In the genomic region with DNA sequence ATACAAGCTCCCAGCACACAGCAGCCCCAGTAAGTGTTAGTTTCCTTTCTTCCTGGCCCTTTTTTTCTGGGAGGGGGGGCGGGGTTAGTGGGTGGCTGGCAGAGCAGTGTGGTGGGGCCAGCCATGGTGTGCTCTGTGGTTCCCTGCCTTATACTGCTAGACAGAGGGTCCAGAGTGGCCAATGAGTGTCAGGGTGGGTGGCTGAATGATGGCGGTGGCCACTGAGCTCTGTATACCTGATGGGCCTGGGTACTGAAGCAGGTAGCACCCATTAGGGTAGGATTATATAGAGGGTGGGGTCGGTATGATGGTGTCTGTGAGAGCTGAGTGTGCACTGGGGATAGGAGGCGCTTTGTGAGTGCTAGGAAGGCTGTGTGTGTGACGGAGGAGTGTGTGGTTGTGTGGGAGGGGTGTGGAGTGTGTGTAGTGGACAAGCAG, we compare ENCODE assay signal across 8 cellular contexts.
DNase-seq lines count a peak whose midpoint lies in the region; ATAC-seq and TF ChIP-seq lines count a peak whose summit lies in the region.

No MANE protein-coding gene starts in this region.

- peak overlapping the region; percentile 51 to 83 for H3K9ac ChIP-seq in duodenal mucosa (ENCODE audit: low read depth in 1 of 2, low read length in 2 of 2)

- DNase-seq in AG10803 (ENCODE audit: low read depth) (no peak), germinal center (ENCODE audit: low spot score) (no peak), NCI-H2196 treated with DMSO at 0.1 percent for 48 hours (lab: John Stamatoyannopoulos, UW; ENCODE audit: unreplicated experiment) (no peak)

- no peak overlapping the region for H2AFZ ChIP-seq in neuron (ENCODE audit: low read depth, low read length)

- no peaks in the 10 kb centered on the region for H3K27me3 ChIP-seq in duodenal mucosa (ENCODE audit: control insufficient read depth in 1 of 2, insufficient read depth in 2 of 2, low read length in 2 of 2)
- no peaks in the 10 kb centered on the region for H3K27me3 ChIP-seq in neuron (ENCODE audit: insufficient read depth, low read length)

- H3K4me1 ChIP-seq in duodenal mucosa (ENCODE audit: control insufficient read depth in 1 of 2, insufficient read depth in 2 of 2, low read length in 2 of 2) (peaks cover 57 to 63% of the 10 kb centered on the region in 2 donors), neuron (ENCODE audit: insufficient read depth, low read length) (peaks cover 52% of the 10 kb centered on the region)

- H3K4me3 ChIP-seq in AG10803 (ENCODE audit: low read length), result peak overlapping the region; percentile 50
- H3K4me3 ChIP-seq in duodenal mucosa (ENCODE audit: low read depth in 1 of 2, low read length in 2 of 2), result peak overlapping the region; percentile 61 to 80
- peak overlapping the region; percentile 28 for H3K4me3 ChIP-seq in neuron (ENCODE audit: low read length)

- H3K27ac ChIP-seq in duodenal mucosa (ENCODE audit: low read depth, low read length), result peak overlapping the region; percentile 83

- TF ChIP-seq CTCF in AG10803 (conservative IDR thresholded peaks at IDR 0.05; ENCODE audit: low read length), result no peak

- ATAC-seq in HG03378 (IDR thresholded peaks at IDR 0.05; ENCODE audit: unreplicated experiment) (peak; percentile 3), HG03039 (IDR thresholded peaks at IDR 0.05; ENCODE audit: unreplicated experiment) (no peak), HG02678 (IDR thresholded peaks at IDR 0.05; ENCODE audit: unreplicated experiment) (no peak)

- H3K9me3 ChIP-seq in duodenal mucosa (ENCODE audit: control insufficient read depth in 1 of 2, low read length in 2 of 2) (no peaks in the 10 kb centered on the region), neuron (ENCODE audit: low read length) (no peaks in the 10 kb centered on the region)

- peaks cover 6 to 12% of the 10 kb centered on the region in 2 donors for H3K36me3 ChIP-seq in duodenal mucosa (ENCODE audit: control insufficient read depth in 1 of 2, insufficient read depth in 2 of 2, low read length in 2 of 2)
- H3K36me3 ChIP-seq in neuron (ENCODE audit: insufficient read depth, low read length), result peaks cover 12% of the 10 kb centered on the region
